ENCODE assay signal across 29 cellular contexts in the genomic region with DNA sequence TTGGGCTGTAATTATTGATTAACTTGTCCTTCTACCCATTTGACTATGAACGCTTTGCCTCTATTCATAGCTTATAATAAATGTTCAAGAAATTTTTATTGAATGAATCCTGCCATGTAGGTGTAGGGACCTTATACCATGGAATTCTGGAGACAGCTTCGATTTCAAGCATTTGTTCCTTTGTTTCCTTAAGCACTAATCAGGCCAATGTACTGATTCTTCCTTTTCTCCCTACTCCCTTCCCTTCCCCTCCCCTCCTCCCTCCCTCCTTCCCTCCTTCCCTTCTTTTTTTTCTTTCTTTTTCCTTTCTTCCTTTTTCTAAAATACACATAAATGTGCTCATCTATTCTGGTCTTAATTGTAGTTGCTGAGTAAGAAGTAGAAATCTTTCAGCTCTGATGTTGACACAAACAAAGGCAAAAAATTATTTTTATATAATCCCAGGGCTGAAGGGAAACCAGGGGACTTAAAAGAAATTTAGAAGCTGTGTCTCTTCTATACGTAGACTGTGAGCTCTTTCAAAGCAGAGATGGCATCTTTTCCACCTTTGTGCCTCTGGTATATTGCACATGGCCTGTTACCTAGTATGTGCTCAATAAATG.
"Had no signal": no experiment of that assay in that cellular context is flagged by ENCODE, and none has a peak within 500 bp of the region (broad histone marks: within the 10 kb centered on the region; RNA-seq: fewer than 3 reads in every experiment).

No MANE protein-coding gene starts in this region.

- H3K27ac ChIP-seq: ascending aorta, coronary artery, esophagus muscularis mucosa, foreskin keratinocyte, heart left ventricle had no signal

- DNase-seq: activated CD4-positive, alpha-beta memory T cell treated with anti-CD3 and anti-CD28 coated beads, Interleukin-2, amount 10 ng/mL, durations not matched to agents 7 days and 5 days; activated CD4-positive, alpha-beta T cell treated with anti-CD3 and anti-CD28 coated beads for 1 hour; activated CD4-positive, alpha-beta T cell treated with anti-CD3 and anti-CD28 coated beads for 4 hours; activated CD4-positive, alpha-beta T cell treated with anti-CD3 and anti-CD28 coated beads, Interleukin-2, amount 10 ng/mL, durations not matched to agents 7 days and 5 days; activated CD4-positive, alpha-beta T cell treated with anti-CD3 and anti-CD28 coated beads, Interleukin-2, amount 50 U/mL, for 4 hours; activated CD8-positive, alpha-beta memory T cell treated with anti-CD3 and anti-CD28 coated beads, Interleukin-2, amount 50 U/mL, for 48 hours; activated effector memory CD4-positive, alpha-beta T cell treated with Interleukin-2 at 50 U/mL for 16 hours; activated gamma-delta T cell treated with Interleukin-2 at 50 U/mL for 16 hours; activated naive CD4-positive, alpha-beta T cell treated with Interleukin-2 at 50 U/mL for 16 hours; activated naive CD8-positive, alpha-beta T cell treated with anti-CD3 and anti-CD28 coated beads, Interleukin-2, amount 10 ng/mL, durations not matched to agents 7 days and 5 days; activated T-cell treated with anti-CD3 and anti-CD28 coated beads for 4 hours; activated T-cell treated with anti-CD3 and anti-CD28 coated beads, Interleukin-2, amount 50 U/mL, for 24 hours; activated T-cell treated with anti-CD3 and anti-CD28 coated beads, Interleukin-2, amount 50 U/mL, for 72 hours; dorsolateral prefrontal cortex; effector memory CD4-positive, alpha-beta T cell; endodermal cell; gastrocnemius medialis; glutamatergic neuron; heart left ventricle; T-helper 2 cell had no signal

- H3K9me3 Mint-ChIP-seq: activated CD4-positive, alpha-beta memory T cell treated with anti-CD3 and anti-CD28 coated beads, Interleukin-2, amount 10 ng/mL, durations not matched to agents 7 days and 5 days; activated CD4-positive, alpha-beta T cell treated with anti-CD3 and anti-CD28 coated beads, Interleukin-2, amount 10 ng/mL, durations not matched to agents 7 days and 5 days; activated naive CD4-positive, alpha-beta T cell treated with anti-CD3 and anti-CD28 coated beads, Interleukin-2, amount 50 U/mL, for 72 hours; activated naive CD8-positive, alpha-beta T cell treated with anti-CD3 and anti-CD28 coated beads, Interleukin-2, amount 10 ng/mL, durations not matched to agents 7 days and 5 days; activated T-cell treated with anti-CD3 and anti-CD28 coated beads, Interleukin-2, amount 50 U/mL, for 24 hours; activated T-cell treated with anti-CD3 and anti-CD28 coated beads, Interleukin-2, amount 50 U/mL, for 72 hours; brain; central memory CD8-positive, alpha-beta T cell; dendritic cell treated with granulocyte-macrophage colony-stimulating factor and Interleukin-4, amounts not matched to agents 40 ng/mL and 50 ng/mL, for 4 days; endodermal cell had no signal

- H3K27me3 ChIP-seq: ascending aorta, dorsolateral prefrontal cortex, esophagus muscularis mucosa, foreskin keratinocyte, gastrocnemius medialis, heart left ventricle had no signal

- H3K4me1 ChIP-seq: ascending aorta, gastrocnemius medialis had no signal

- FAIRE-seq: bronchial epithelial cell had no signal

- H3K36me3 Mint-ChIP-seq: activated naive CD4-positive, alpha-beta T cell treated with anti-CD3 and anti-CD28 coated beads, Interleukin-2, amount 50 U/mL, for 72 hours; activated naive CD8-positive, alpha-beta T cell treated with anti-CD3 and anti-CD28 coated beads, Interleukin-2, amount 10 ng/mL, durations not matched to agents 7 days and 5 days; brain had no signal

- H3K9me3 ChIP-seq: ascending aorta, esophagus muscularis mucosa, gastrocnemius medialis, heart left ventricle had no signal

- ATAC-seq: activated naive CD4-positive, alpha-beta T cell treated with anti-CD3 and anti-CD28 coated beads, Interleukin-2, amount 50 U/mL, for 72 hours; activated T-cell treated with anti-CD3 and anti-CD28 coated beads, Interleukin-2, amount 50 U/mL, for 72 hours; gastrocnemius medialis; heart left ventricle had no signal

- H3K27me3 Mint-ChIP-seq: activated CD4-positive, alpha-beta memory T cell treated with anti-CD3 and anti-CD28 coated beads, Interleukin-2, amount 10 ng/mL, durations not matched to agents 7 days and 5 days; activated CD4-positive, alpha-beta T cell treated with anti-CD3 and anti-CD28 coated beads, Interleukin-2, amount 10 ng/mL, durations not matched to agents 7 days and 5 days; activated naive CD8-positive, alpha-beta T cell treated with anti-CD3 and anti-CD28 coated beads, Interleukin-2, amount 10 ng/mL, durations not matched to agents 7 days and 5 days; activated T-cell treated with anti-CD3 and anti-CD28 coated beads, Interleukin-2, amount 50 U/mL, for 24 hours; brain; central memory CD8-positive, alpha-beta T cell; dendritic cell treated with granulocyte-macrophage colony-stimulating factor and Interleukin-4, amounts not matched to agents 40 ng/mL and 50 ng/mL, for 4 days had no signal

- H3K4me3 Mint-ChIP-seq: activated CD4-positive, alpha-beta memory T cell treated with anti-CD3 and anti-CD28 coated beads, Interleukin-2, amount 10 ng/mL, durations not matched to agents 7 days and 5 days; activated CD4-positive, alpha-beta T cell treated with anti-CD3 and anti-CD28 coated beads, Interleukin-2, amount 10 ng/mL, durations not matched to agents 7 days and 5 days; activated naive CD8-positive, alpha-beta T cell treated with anti-CD3 and anti-CD28 coated beads, Interleukin-2, amount 10 ng/mL, durations not matched to agents 7 days and 5 days; activated T-cell treated with anti-CD3 and anti-CD28 coated beads, Interleukin-2, amount 50 U/mL, for 24 hours; brain; central memory CD8-positive, alpha-beta T cell; dendritic cell treated with granulocyte-macrophage colony-stimulating factor and Interleukin-4, amounts not matched to agents 40 ng/mL and 50 ng/mL, for 4 days; endodermal cell had no signal

- H3K4me3 ChIP-seq: ascending aorta, coronary artery, dorsolateral prefrontal cortex, esophagus muscularis mucosa, gastrocnemius medialis, heart left ventricle had no signal

- H3K4me1 Mint-ChIP-seq: central memory CD8-positive, alpha-beta T cell had no signal

- H3K27ac Mint-ChIP-seq: activated CD4-positive, alpha-beta memory T cell treated with anti-CD3 and anti-CD28 coated beads, Interleukin-2, amount 10 ng/mL, durations not matched to agents 7 days and 5 days; activated CD4-positive, alpha-beta T cell treated with anti-CD3 and anti-CD28 coated beads, Interleukin-2, amount 10 ng/mL, durations not matched to agents 7 days and 5 days; activated naive CD8-positive, alpha-beta T cell treated with anti-CD3 and anti-CD28 coated beads, Interleukin-2, amount 10 ng/mL, durations not matched to agents 7 days and 5 days; activated T-cell treated with anti-CD3 and anti-CD28 coated beads, Interleukin-2, amount 50 U/mL, for 24 hours; activated T-cell treated with anti-CD3 and anti-CD28 coated beads, Interleukin-2, amount 50 U/mL, for 72 hours; dendritic cell treated with granulocyte-macrophage colony-stimulating factor and Interleukin-4, amounts not matched to agents 40 ng/mL and 50 ng/mL, for 4 days; endodermal cell had no signal

- H3K36me3 ChIP-seq: ascending aorta, esophagus muscularis mucosa, gastrocnemius medialis, heart left ventricle had no signal
